In the genomic region with DNA sequence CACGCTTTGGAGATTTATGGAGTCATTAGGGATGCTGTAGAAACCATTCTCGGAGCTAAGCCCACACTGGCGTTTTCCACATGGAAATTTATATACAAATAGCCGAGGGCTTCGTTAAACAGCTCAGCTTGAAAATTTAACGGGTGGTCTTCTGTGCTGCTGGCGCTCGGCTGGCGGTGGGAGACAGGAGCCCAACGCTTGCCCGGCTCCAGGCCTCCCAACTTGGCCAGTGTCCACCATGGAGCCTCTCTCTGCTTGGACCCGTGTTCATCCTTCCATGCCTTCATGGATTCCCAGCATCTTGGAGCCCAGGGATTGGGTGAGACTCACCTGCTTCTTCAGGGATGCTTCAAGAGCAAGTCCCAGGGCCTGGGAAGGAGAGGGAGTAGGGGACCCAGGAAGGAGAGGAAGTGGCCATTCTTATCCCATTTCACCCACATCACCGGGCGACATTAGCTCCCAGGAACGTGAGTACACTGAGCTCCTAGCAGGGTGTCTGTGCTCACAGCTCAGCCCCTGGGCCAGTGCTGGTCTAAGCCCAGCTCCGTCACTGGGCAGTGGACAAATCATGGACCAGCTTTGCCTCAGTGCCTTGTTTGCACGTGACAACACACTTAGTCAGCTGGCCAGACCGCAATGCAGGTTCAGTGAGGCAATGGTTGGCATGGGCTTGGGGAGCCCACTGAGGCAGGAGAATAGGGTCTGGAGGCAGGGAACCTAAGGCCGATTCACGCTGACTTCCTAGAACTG, we compare ENCODE assay signal across 29 cellular contexts.
"Had no signal": no experiment of that assay in that cellular context is flagged by ENCODE, and none has a peak within 500 bp of the region (broad histone marks: within the 10 kb centered on the region; RNA-seq: fewer than 3 reads in every experiment).

No MANE protein-coding gene starts in this region.

- H3K4me3 ChIP-seq: breast epithelium, esophagus squamous epithelium, lung, mucosa of descending colon, ovary, prostate gland, tibial nerve, uterus had no signal

- H3K27ac ChIP-seq: breast epithelium, epithelial cell of prostate, esophagus squamous epithelium, ovary, prostate gland, uterus had no signal

- H3K4me1 ChIP-seq: breast epithelium, esophagus squamous epithelium, prostate gland, uterus had no signal

- ATAC-seq: activated naive CD4-positive, alpha-beta T cell treated with anti-CD3 and anti-CD28 coated beads, Interleukin-2, amount 50 U/mL, for 72 hours; activated T-cell treated with anti-CD3 and anti-CD28 coated beads, Interleukin-2, amount 50 U/mL, for 4 hours; activated T-helper 17 cell treated with anti-CD3 and anti-CD28 coated beads, Interleukin-2, amount 50 U/mL, for 72 hours; left colon; mucosa of descending colon had no signal

- H3K9me3 ChIP-seq: breast epithelium, esophagus squamous epithelium, mucosa of descending colon, ovary, prostate gland, tibial nerve, uterus had no signal

- H3K27me3 Mint-ChIP-seq: activated T-helper 17 cell treated with anti-CD3 and anti-CD28 coated beads, Interleukin-2, amount 50 U/mL, for 72 hours; central memory CD8-positive, alpha-beta T cell had no signal

- H3K36me3 ChIP-seq: breast epithelium, esophagus squamous epithelium, ovary, prostate gland, tibial nerve, uterus had no signal

- H3K9me3 Mint-ChIP-seq: activated naive CD4-positive, alpha-beta T cell treated with anti-CD3 and anti-CD28 coated beads, Interleukin-2, amount 50 U/mL, for 72 hours; activated T-cell treated with anti-CD3 and anti-CD28 coated beads, Interleukin-2, amount 50 U/mL, for 4 hours; activated T-helper 17 cell treated with anti-CD3 and anti-CD28 coated beads, Interleukin-2, amount 50 U/mL, for 72 hours; central memory CD8-positive, alpha-beta T cell; natural killer cell treated with Interleukin-12 subunit alpha and Interleukin-12 subunit beta and Interleukin-15 and Interleukin-18, amount 100 ng/mL, for 72 hours; T-helper 2 cell treated with Interferon-gamma antibody and Interleukin-4, amounts not matched to agents 5 μg/mL and 100 μg/mL, for 36 hours had no signal

- H3K4me1 Mint-ChIP-seq: activated T-helper 17 cell treated with anti-CD3 and anti-CD28 coated beads, Interleukin-2, amount 50 U/mL, for 72 hours; central memory CD8-positive, alpha-beta T cell had no signal

- H3K27me3 ChIP-seq: ovary, tibial nerve, uterus had no signal

- H3K27ac Mint-ChIP-seq: activated naive CD4-positive, alpha-beta T cell treated with anti-CD3 and anti-CD28 coated beads, Interleukin-2, amount 50 U/mL, for 72 hours; activated T-helper 17 cell treated with anti-CD3 and anti-CD28 coated beads, Interleukin-2, amount 50 U/mL, for 72 hours; natural killer cell treated with Interleukin-12 subunit alpha and Interleukin-12 subunit beta and Interleukin-15 and Interleukin-18, amount 100 ng/mL, for 72 hours; T-helper 2 cell treated with Interferon-gamma antibody and Interleukin-4, amounts not matched to agents 5 μg/mL and 100 μg/mL, for 36 hours had no signal

- DNase-seq: activated CD4-positive, alpha-beta T cell treated with anti-CD3 and anti-CD28 coated beads for 48 hours; activated CD4-positive, alpha-beta T cell treated with anti-CD3 and anti-CD28 coated beads, Interleukin-2, amount 50 U/mL, for 48 hours; activated CD4-positive, CD25-positive, alpha-beta regulatory T cell; activated CD8-positive, alpha-beta memory T cell treated with anti-CD3 and anti-CD28 coated beads, Interleukin-2, amount 50 U/mL, for 4 hours; activated naive CD4-positive, alpha-beta T cell; activated T-cell treated with anti-CD3 and anti-CD28 coated beads, Interleukin-2, amount 50 U/mL, for 4 hours; dermis blood vessel endothelial cell; effector CD4-positive, alpha-beta T cell; esophagus squamous epithelium; foreskin melanocyte; left colon; mesendoderm; mucosa of descending colon; retina; stimulated activated CD4-positive, alpha-beta T cell treated with anti-CD3 and anti-CD28 coated beads, Interleukin-2, amount 100 ng/mL, for 48 hours; stimulated activated naive CD4-positive, alpha-beta T cell treated with Interleukin-2 at 50 U/mL for 16 hours; T-helper 1 cell; uterus had no signal

- H3K36me3 Mint-ChIP-seq: activated naive CD4-positive, alpha-beta T cell treated with anti-CD3 and anti-CD28 coated beads, Interleukin-2, amount 50 U/mL, for 72 hours; natural killer cell treated with Interleukin-12 subunit alpha and Interleukin-12 subunit beta and Interleukin-15 and Interleukin-18, amount 100 ng/mL, for 72 hours had no signal

- H3K4me3 Mint-ChIP-seq: activated T-cell treated with anti-CD3 and anti-CD28 coated beads, Interleukin-2, amount 50 U/mL, for 4 hours; activated T-helper 17 cell treated with anti-CD3 and anti-CD28 coated beads, Interleukin-2, amount 50 U/mL, for 72 hours; central memory CD8-positive, alpha-beta T cell; natural killer cell treated with Interleukin-12 subunit alpha and Interleukin-12 subunit beta and Interleukin-15 and Interleukin-18, amount 100 ng/mL, for 72 hours; T-helper 2 cell treated with Interferon-gamma antibody and Interleukin-4, amounts not matched to agents 5 μg/mL and 100 μg/mL, for 36 hours had no signal
